In the genomic region with DNA sequence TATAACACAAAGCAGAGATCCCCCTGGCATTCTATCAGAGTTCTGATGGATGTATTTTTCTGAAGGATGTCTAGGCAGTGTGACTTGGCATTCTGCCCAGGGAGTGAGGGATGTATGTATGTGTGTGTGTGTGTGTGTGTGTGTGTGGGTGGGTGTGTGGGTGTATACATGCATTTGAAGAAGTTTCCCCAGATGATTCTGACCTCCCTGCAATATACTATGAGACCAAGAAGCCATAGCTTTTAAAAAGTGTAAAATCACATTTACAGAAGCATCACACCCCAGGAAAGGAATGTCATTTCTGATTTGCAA, we compare ENCODE assay signal across 9 cellular contexts. TPM values are rescaled to one million over a fixed set of nuclear protein-coding genes. Genes with fewer than 3 reads are reported as not detected.
DNase-seq lines count a peak whose midpoint lies in the region; ATAC-seq and TF ChIP-seq lines count a peak whose summit lies in the region.
"Had no signal": no experiment of that assay in that cellular context is flagged by ENCODE, and none has a peak within 500 bp of the region (broad histone marks: within the 10 kb centered on the region; RNA-seq: fewer than 3 reads in every experiment).

No MANE protein-coding gene starts in this region.

- TF ChIP-seq CTCF in CD4-positive, alpha-beta T cell (IDR thresholded peaks at IDR 0.05), result no peak

- intact Hi-C loops in CD4-positive, alpha-beta T cell (cut with DNase I, micrococcal nuclease), result no loop called here
- intact Hi-C loops in activated CD4-positive, alpha-beta T cell treated with anti-CD3 and anti-CD28 coated beads for 36 hours (cut with DNase I, micrococcal nuclease), result no loop called here
- intact Hi-C loops in activated T-helper 1 cell treated with anti-CD3 and anti-CD28 coated beads, Interleukin-12 subunit alpha, Interleukin-12 subunit beta, Interleukin-2, Interleukin-4 antibody, amounts not matched to agents 30 ng/mL and 10 ng/mL and 1 ng/mL, durations not matched to agents 14 hours and 24 hours and 36 hours (cut with micrococcal nuclease), result no loop called here

- H3K27me3 Mint-ChIP-seq in CD4-positive, alpha-beta T cell, result no peaks in the 10 kb centered on the region
- peaks cover 5% of the 10 kb centered on the region for H3K27me3 Mint-ChIP-seq in activated CD4-positive, alpha-beta T cell treated with anti-CD3 and anti-CD28 coated beads for 36 hours
- peaks cover 8% of the 10 kb centered on the region for H3K27me3 Mint-ChIP-seq in activated T-helper 1 cell treated with anti-CD3 and anti-CD28 coated beads, Interleukin-12 subunit alpha, Interleukin-12 subunit beta, Interleukin-2, Interleukin-4 antibody, amounts not matched to agents 30 ng/mL and 10 ng/mL and 1 ng/mL, durations not matched to agents 14 hours and 24 hours and 36 hours (ENCODE audit: insufficient read depth)

- H3K27me3 ChIP-seq in CD4-positive, alpha-beta T cell (ENCODE audit: control insufficient read depth, insufficient read depth, low read length), result no peaks in the 10 kb centered on the region
- H3K27me3 ChIP-seq: SJSA1 had no signal

- DNase-seq in CD4-positive, alpha-beta T cell, result peak in 6 of 10 experiments; percentile 4 to 27 (median 14)
- peak; percentile 38 for DNase-seq in activated CD4-positive, alpha-beta T cell treated with anti-CD3 and anti-CD28 coated beads for 36 hours
- peak; percentile 75 for DNase-seq in iris pigment epithelial cell (ENCODE audit: low read depth)
- DNase-seq in activated T-helper 1 cell treated with anti-CD3 and anti-CD28 coated beads, Interleukin-12 subunit alpha, Interleukin-12 subunit beta, Interleukin-2, Interleukin-4 antibody, amounts not matched to agents 30 ng/mL and 10 ng/mL and 1 ng/mL, durations not matched to agents 14 hours and 24 hours and 36 hours (ENCODE audit: low spot score), result no peak
- DNase-seq in SK-N-DZ (ENCODE audit: low spot score), result no peak

- ATAC-seq in CD4-positive, alpha-beta T cell (ENCODE audit: poor library complexity), result peak; percentile 41
- ATAC-seq in HG02610 (IDR thresholded peaks at IDR 0.05; ENCODE audit: unreplicated experiment), result peak; percentile 21
- ATAC-seq in activated CD4-positive, alpha-beta T cell treated with anti-CD3 and anti-CD28 coated beads for 36 hours, result no peak
- ATAC-seq in GM19035 (IDR thresholded peaks at IDR 0.05; ENCODE audit: unreplicated experiment), result no peak
- no peak for ATAC-seq in HG03354 (IDR thresholded peaks at IDR 0.05; ENCODE audit: poor library complexity, severe bottlenecking, unreplicated experiment)

- H3K9me3 Mint-ChIP-seq in CD4-positive, alpha-beta T cell, result no peaks in the 10 kb centered on the region
- H3K9me3 Mint-ChIP-seq in activated CD4-positive, alpha-beta T cell treated with anti-CD3 and anti-CD28 coated beads for 36 hours (ENCODE audit: low read depth), result no peaks in the 10 kb centered on the region
- no peaks in the 10 kb centered on the region for H3K9me3 Mint-ChIP-seq in activated T-helper 1 cell treated with anti-CD3 and anti-CD28 coated beads, Interleukin-12 subunit alpha, Interleukin-12 subunit beta, Interleukin-2, Interleukin-4 antibody, amounts not matched to agents 30 ng/mL and 10 ng/mL and 1 ng/mL, durations not matched to agents 14 hours and 24 hours and 36 hours

- no peak overlapping the region for H3K4me3 Mint-ChIP-seq in CD4-positive, alpha-beta T cell
- no peak overlapping the region for H3K4me3 Mint-ChIP-seq in activated CD4-positive, alpha-beta T cell treated with anti-CD3 and anti-CD28 coated beads for 36 hours
- no peak overlapping the region for H3K4me3 Mint-ChIP-seq in activated T-helper 1 cell treated with anti-CD3 and anti-CD28 coated beads, Interleukin-12 subunit alpha, Interleukin-12 subunit beta, Interleukin-2, Interleukin-4 antibody, amounts not matched to agents 30 ng/mL and 10 ng/mL and 1 ng/mL, durations not matched to agents 14 hours and 24 hours and 36 hours

- H3K27ac Mint-ChIP-seq in CD4-positive, alpha-beta T cell, result peak overlapping the region; percentile 1
- no peak overlapping the region for H3K27ac Mint-ChIP-seq in activated CD4-positive, alpha-beta T cell treated with anti-CD3 and anti-CD28 coated beads for 36 hours
- no peak overlapping the region for H3K27ac Mint-ChIP-seq in activated T-helper 1 cell treated with anti-CD3 and anti-CD28 coated beads, Interleukin-12 subunit alpha, Interleukin-12 subunit beta, Interleukin-2, Interleukin-4 antibody, amounts not matched to agents 30 ng/mL and 10 ng/mL and 1 ng/mL, durations not matched to agents 14 hours and 24 hours and 36 hours

- H3K36me3 Mint-ChIP-seq in CD4-positive, alpha-beta T cell (ENCODE audit: low read depth), result no peaks in the 10 kb centered on the region
- no peaks in the 10 kb centered on the region for H3K36me3 Mint-ChIP-seq in activated CD4-positive, alpha-beta T cell treated with anti-CD3 and anti-CD28 coated beads for 36 hours (ENCODE audit: low read depth)
- H3K36me3 Mint-ChIP-seq in activated T-helper 1 cell treated with anti-CD3 and anti-CD28 coated beads, Interleukin-12 subunit alpha, Interleukin-12 subunit beta, Interleukin-2, Interleukin-4 antibody, amounts not matched to agents 30 ng/mL and 10 ng/mL and 1 ng/mL, durations not matched to agents 14 hours and 24 hours and 36 hours (ENCODE audit: low read depth), result no peaks in the 10 kb centered on the region

- H3K4me1 Mint-ChIP-seq in CD4-positive, alpha-beta T cell (ENCODE audit: low read depth), result peaks cover 28% of the 10 kb centered on the region
- peaks cover 21% of the 10 kb centered on the region for H3K4me1 Mint-ChIP-seq in activated CD4-positive, alpha-beta T cell treated with anti-CD3 and anti-CD28 coated beads for 36 hours
- peaks cover 18% of the 10 kb centered on the region for H3K4me1 Mint-ChIP-seq in activated T-helper 1 cell treated with anti-CD3 and anti-CD28 coated beads, Interleukin-12 subunit alpha, Interleukin-12 subunit beta, Interleukin-2, Interleukin-4 antibody, amounts not matched to agents 30 ng/mL and 10 ng/mL and 1 ng/mL, durations not matched to agents 14 hours and 24 hours and 36 hours (ENCODE audit: low read depth)

- H3K27ac ChIP-seq in CD4-positive, alpha-beta T cell (ENCODE audit: low read depth, low read length), result no peak overlapping the region
- H3K27ac ChIP-seq: SJSA1 had no signal

- POLR2A ChIA-PET in CD4-positive, alpha-beta T cell (lab: Charles Lee), result interaction anchor here (0.9 kb wide), 1 partner anchor 61 kb away, joined by 6 read pairs; no protein-coding TSS in a partner anchor
- POLR2A ChIA-PET in activated CD4-positive, alpha-beta T cell treated with anti-CD3 and anti-CD28 coated beads for 36 hours (lab: Charles Lee), result no interaction called here

- CTCF ChIA-PET in CD4-positive, alpha-beta T cell (lab: Charles Lee), result interaction anchor here (1.3 kb wide), 1 partner anchor 14 kb away, joined by 4 read pairs; no protein-coding TSS in a partner anchor
- CTCF ChIA-PET in activated CD4-positive, alpha-beta T cell treated with anti-CD3 and anti-CD28 coated beads for 36 hours (lab: Charles Lee), result interaction anchor here (1.6 kb wide), 1 partner anchor 14 kb away, joined by 4 read pairs; no protein-coding TSS in a partner anchor

- no peaks in the 10 kb centered on the region for H3K9me3 ChIP-seq in CD4-positive, alpha-beta T cell (ENCODE audit: control insufficient read depth, low read length)
- H3K9me3 ChIP-seq: SJSA1 had no signal

RNA-seq across cellular contexts. Expression of a gene that starts 59.7 kb away (rescaled TPM):
- total RNA-seq in CD4-positive, alpha-beta T cell, result 100 to 1,000 TPM; 646 to 654 TPM
- total RNA-seq in activated CD4-positive, alpha-beta T cell treated with anti-CD3 and anti-CD28 coated beads for 36 hours, result 1,000 to 10,000 TPM in 1 of 2 experiments, 100 to 1,000 TPM in 1; 959 to 1,004 TPM
- total RNA-seq in activated T-helper 1 cell treated with anti-CD3 and anti-CD28 coated beads, Interleukin-12 subunit alpha, Interleukin-12 subunit beta, Interleukin-2, Interleukin-4 antibody, amounts not matched to agents 30 ng/mL and 10 ng/mL and 1 ng/mL, durations not matched to agents 14 hours and 24 hours and 36 hours, result 584 and 605 TPM in 2 replicates
- polyA plus RNA-seq in SK-N-DZ (2014; cell fraction: cytosol; rRNA removed), result 466 and 569 TPM in 2 replicates
- polyA plus RNA-seq in SK-N-DZ (2014; cell fraction: nucleus; rRNA removed), result 390 and 521 TPM in 2 replicates

Comparison
In these comparisons a context has a peak if more than half of its experiments do, and no peak if none do; other contexts are left out.
1. ATAC-seq: peak in CD4-positive, alpha-beta T cell (single experiment) and HG02610 (single experiment); none in activated CD4-positive, alpha-beta T cell treated with anti-CD3 and anti-CD28 coated beads for 36 hours (single experiment), GM19035 (single experiment) and HG03354 (single experiment).
2. DNase-seq: peak in CD4-positive, alpha-beta T cell (6 of 10), activated CD4-positive, alpha-beta T cell treated with anti-CD3 and anti-CD28 coated beads for 36 hours (single experiment) and iris pigment epithelial cell (single experiment); none in activated T-helper 1 cell treated with anti-CD3 and anti-CD28 coated beads, Interleukin-12 subunit alpha, Interleukin-12 subunit beta, Interleukin-2, Interleukin-4 antibody, amounts not matched to agents 30 ng/mL and 10 ng/mL and 1 ng/mL, durations not matched to agents 14 hours and 24 hours and 36 hours (single experiment) and SK-N-DZ (single experiment).